ENCODE assay signal across 7 cellular contexts in genomic region chr4:25674386-25674785, GRCh38. TPM values are rescaled to one million over a fixed set of nuclear protein-coding genes. Genes with fewer than 3 reads are reported as not detected.
"Had no signal": no experiment of that assay in that cellular context is flagged by ENCODE, and none has a peak within 500 bp of the region (broad histone marks: within the 10 kb centered on the region; RNA-seq: fewer than 3 reads in every experiment).

No MANE protein-coding gene starts in this region.

- ATAC-seq: HepG2, K562 had no signal

- DNase-seq: IMR-90, KBM-7, KG1 had no signal

- H3K4me3 ChIP-seq: K562 had no signal

RNA-seq across cellular contexts. Expression of gene SLC34A2, which starts 18.7 kb away (rescaled TPM):
- total RNA-seq: HepG2, HT-29, HT1080, IMR-90 had no signal
